14 cellular contexts compared by ENCODE assay signal in the genomic region with DNA sequence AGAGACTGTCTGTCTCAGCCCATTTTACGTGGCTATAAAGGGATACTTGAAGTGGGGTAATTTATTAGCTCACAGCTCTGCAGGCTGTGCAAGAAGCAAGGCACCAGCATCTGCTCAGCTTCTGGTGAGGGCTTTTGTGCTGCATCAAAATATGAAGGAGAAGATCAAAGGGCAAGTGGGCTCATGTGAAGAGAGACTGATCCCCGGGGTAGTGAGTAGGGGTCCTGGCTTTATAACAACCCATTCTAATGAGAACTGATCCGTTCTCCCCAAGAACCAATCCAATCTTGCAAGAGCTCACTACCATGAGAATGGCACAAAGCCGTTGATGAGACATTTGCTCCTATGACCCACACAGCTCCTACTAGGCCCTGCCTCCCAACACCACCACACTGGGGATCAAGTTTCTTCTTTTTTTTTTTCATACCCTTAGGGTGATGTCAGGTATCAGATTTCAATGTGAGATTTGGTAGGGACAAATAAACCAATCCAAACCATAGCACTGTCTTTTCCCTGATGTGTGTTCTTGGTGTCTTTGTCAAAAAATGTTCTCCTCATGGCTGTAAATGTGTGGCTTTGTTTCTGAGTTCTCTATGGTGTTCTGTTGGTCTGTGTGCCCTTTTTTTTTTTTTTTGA.
A peak's percentile ranks its signal among the peaks of the same experiment; 100 is the strongest.
DNase-seq lines count a peak whose midpoint lies in the region; ATAC-seq and TF ChIP-seq lines count a peak whose summit lies in the region.
"Had no signal": no experiment of that assay in that cellular context is flagged by ENCODE, and none has a peak within 500 bp of the region (broad histone marks: within the 10 kb centered on the region; RNA-seq: fewer than 3 reads in every experiment).

No MANE protein-coding gene starts in this region.

- H3K79me2 ChIP-seq in fibroblast of lung (ENCODE audit: control insufficient read depth, insufficient read depth, low read length) = peaks cover 7% of the 10 kb centered on the region

- no peak overlapping the region for H3K4me3 Mint-ChIP-seq in activated CD4-positive, alpha-beta T cell treated with anti-CD3 and anti-CD28 coated beads, Interleukin-2, amount 10 ng/mL, durations not matched to agents 24 days and 14 days
- H3K4me3 Mint-ChIP-seq: B cell; naive thymus-derived CD4-positive, alpha-beta T cell had no signal

- H3K9me3 Mint-ChIP-seq in activated CD4-positive, alpha-beta T cell treated with anti-CD3 and anti-CD28 coated beads, Interleukin-2, amount 10 ng/mL, durations not matched to agents 24 days and 14 days = no peaks in the 10 kb centered on the region
- H3K9me3 Mint-ChIP-seq: naive thymus-derived CD4-positive, alpha-beta T cell had no signal

- H2AFZ ChIP-seq in fibroblast of lung (ENCODE audit: low read length) = no peak overlapping the region

- ATAC-seq in GM19397 (IDR thresholded peaks at IDR 0.05; ENCODE audit: unreplicated experiment) (no peak), GM21737 (IDR thresholded peaks at IDR 0.05; ENCODE audit: unreplicated experiment) (no peak)
- ATAC-seq: gastroesophageal sphincter; naive thymus-derived CD4-positive, alpha-beta T cell had no signal

- no peak for DNase-seq in activated CD4-positive, alpha-beta T cell treated with anti-CD3 and anti-CD28 coated beads, Interleukin-2, amount 10 ng/mL, durations not matched to agents 24 days and 14 days
- DNase-seq in activated CD4-positive, alpha-beta T cell treated with anti-CD3 and anti-CD28 coated beads, Interleukin-2, amount 50 U/mL, for 1 hour = no peak
- peak; percentile 29 for DNase-seq in NCI-H69 (lab: John Stamatoyannopoulos, UW)
- DNase-seq in fibroblast of lung (ENCODE audit: low read depth in 2 of 2) = peak; percentile 81 to 85
- DNase-seq in stromal cell of bone marrow (ENCODE audit: low read depth) = peak; percentile 55
- no peak for DNase-seq in ascending aorta (ENCODE audit: low spot score in 2 of 2)
- DNase-seq: activated CD4-positive, CD25-positive, alpha-beta regulatory T cell; GOT3; naive thymus-derived CD4-positive, alpha-beta T cell had no signal

- TF ChIP-seq CTCF in fibroblast of lung (conservative IDR thresholded peaks at IDR 0.05 in 1 of 2, IDR thresholded peaks at IDR 0.05 in 1 of 2; ENCODE audit: low read depth in 1 of 2, low read length in 2 of 2) (no peak), ascending aorta (IDR thresholded peaks at IDR 0.05) (no peak)

- intact Hi-C loops in activated CD4-positive, alpha-beta T cell treated with anti-CD3 and anti-CD28 coated beads, Interleukin-2, amount 10 ng/mL, durations not matched to agents 24 days and 14 days (cut with micrococcal nuclease) = no loop called here
- intact Hi-C loops in ascending aorta (cut with DNase I) = no loop called here

- peaks cover 37% of the 10 kb centered on the region for H3K36me3 ChIP-seq in fibroblast of lung (ENCODE audit: control insufficient read depth, insufficient read depth, low read length)
- H3K36me3 ChIP-seq in ascending aorta = peaks cover 63 to 90% of the 10 kb centered on the region in 2 donors

- H3K9ac ChIP-seq in fibroblast of lung (ENCODE audit: insufficient read depth, low read length) = no peak overlapping the region

- no peaks in the 10 kb centered on the region for H4K20me1 ChIP-seq in fibroblast of lung (ENCODE audit: control insufficient read depth, extremely low read depth, insufficient read depth, low read length)

- H3K27ac ChIP-seq in fibroblast of lung (ENCODE audit: insufficient read depth, low read length) (no peak overlapping the region), ascending aorta (no peak overlapping the region)
- H3K27ac ChIP-seq: gastroesophageal sphincter, HL-60 had no signal

- H3K27me3 Mint-ChIP-seq in activated CD4-positive, alpha-beta T cell treated with anti-CD3 and anti-CD28 coated beads, Interleukin-2, amount 10 ng/mL, durations not matched to agents 24 days and 14 days = no peaks in the 10 kb centered on the region
- H3K27me3 Mint-ChIP-seq: B cell; naive thymus-derived CD4-positive, alpha-beta T cell had no signal

- no peaks in the 10 kb centered on the region for H3K27me3 ChIP-seq in fibroblast of lung (ENCODE audit: control insufficient read depth, insufficient read depth, low read length)
- H3K27me3 ChIP-seq in ascending aorta = no peaks in the 10 kb centered on the region
- H3K27me3 ChIP-seq: gastroesophageal sphincter had no signal

- no peak overlapping the region for H3K4me2 ChIP-seq in fibroblast of lung (ENCODE audit: extremely low read depth, insufficient read depth, low read length)

- H3K4me1 ChIP-seq in fibroblast of lung (ENCODE audit: control insufficient read depth, extremely low read depth, insufficient read depth, low read length) (peaks cover 3% of the 10 kb centered on the region), ascending aorta (no peaks in the 10 kb centered on the region)

- no peak overlapping the region for H3K4me3 ChIP-seq in fibroblast of lung (replicated peaks in 1 of 4; ENCODE audit: control extremely low read depth in 1 of 4, insufficient read depth in 1 of 4, low read depth in 3 of 4, low read length in 4 of 4)
- no peak overlapping the region for H3K4me3 ChIP-seq in ascending aorta
- H3K4me3 ChIP-seq: gastroesophageal sphincter had no signal

- peaks cover 79% of the 10 kb centered on the region for H3K36me3 Mint-ChIP-seq in activated CD4-positive, alpha-beta T cell treated with anti-CD3 and anti-CD28 coated beads, Interleukin-2, amount 10 ng/mL, durations not matched to agents 24 days and 14 days (ENCODE audit: low read depth)

- peaks cover 2% of the 10 kb centered on the region for H3K4me1 Mint-ChIP-seq in activated CD4-positive, alpha-beta T cell treated with anti-CD3 and anti-CD28 coated beads, Interleukin-2, amount 10 ng/mL, durations not matched to agents 24 days and 14 days
- H3K4me1 Mint-ChIP-seq: B cell had no signal

- no peaks in the 10 kb centered on the region for H3K9me3 ChIP-seq in fibroblast of lung (ENCODE audit: control insufficient read depth, insufficient read depth, low read depth, low read length)
- no peaks in the 10 kb centered on the region for H3K9me3 ChIP-seq in ascending aorta
- H3K9me3 ChIP-seq: gastroesophageal sphincter had no signal

- H3K27ac Mint-ChIP-seq in activated CD4-positive, alpha-beta T cell treated with anti-CD3 and anti-CD28 coated beads, Interleukin-2, amount 10 ng/mL, durations not matched to agents 24 days and 14 days = peak overlapping the region; percentile 75
- H3K27ac Mint-ChIP-seq: B cell had no signal

Comparison
In these comparisons a context has a peak if more than half of its experiments do, and no peak if none do; other contexts are left out.
1. DNase-seq: peak in NCI-H69 (single experiment), fibroblast of lung (2 of 2) and stromal cell of bone marrow (single experiment); none in activated CD4-positive, alpha-beta T cell treated with anti-CD3 and anti-CD28 coated beads, Interleukin-2, amount 10 ng/mL, durations not matched to agents 24 days and 14 days (single experiment), activated CD4-positive, alpha-beta T cell treated with anti-CD3 and anti-CD28 coated beads, Interleukin-2, amount 50 U/mL, for 1 hour (single experiment) and ascending aorta (0 of 2).